24 cellular contexts compared by ENCODE assay signal in the genomic region with DNA sequence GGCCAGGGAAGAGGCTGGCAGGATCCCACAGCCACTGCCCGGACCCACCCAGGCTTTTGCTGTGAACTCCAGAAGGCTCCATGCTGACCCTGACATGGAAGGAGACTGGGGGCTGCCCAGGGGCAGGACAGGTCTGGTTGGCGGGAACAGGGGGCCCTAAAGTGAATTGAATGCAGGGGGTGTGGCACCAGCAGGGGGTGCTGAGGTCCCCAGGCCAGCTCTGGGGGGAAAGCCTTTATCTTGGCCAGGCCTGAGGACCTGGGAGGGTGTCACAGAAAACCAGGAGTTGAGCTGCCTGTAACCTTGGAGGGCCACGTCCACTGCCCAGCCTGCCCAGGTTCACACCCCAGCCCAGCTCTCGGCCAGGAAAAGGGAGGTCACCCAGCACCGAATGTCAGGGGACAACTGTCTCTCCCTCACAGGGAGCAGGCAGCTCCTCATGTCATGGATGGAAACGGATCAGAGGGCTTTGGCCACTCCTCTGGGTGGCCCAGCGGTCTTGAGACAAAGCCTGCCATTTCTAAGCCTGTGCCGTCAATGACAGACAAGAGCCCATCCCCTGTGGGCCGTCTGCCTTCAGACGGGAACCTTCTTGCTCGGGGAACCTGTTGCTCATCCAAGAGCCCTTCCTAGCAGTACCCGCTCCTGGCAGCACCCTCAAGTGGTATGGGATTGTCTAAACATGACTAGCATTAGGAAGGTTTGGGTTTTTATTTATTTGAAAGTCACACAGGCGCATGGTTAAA. TPM values are rescaled to one million over a fixed set of nuclear protein-coding genes. Genes with fewer than 3 reads are reported as not detected.
"Had no signal": no experiment of that assay in that cellular context is flagged by ENCODE, and none has a peak within 500 bp of the region (broad histone marks: within the 10 kb centered on the region; RNA-seq: fewer than 3 reads in every experiment).

No MANE protein-coding gene starts in this region.

- ATAC-seq: activated T-helper 17 cell treated with anti-CD3 and anti-CD28 coated beads, Interleukin-2, amount 50 U/mL, for 72 hours; gastroesophageal sphincter; heart right ventricle; left lobe of liver; mucosa of descending colon; naive thymus-derived CD4-positive, alpha-beta T cell; T-cell had no signal

- H3K4me3 Mint-ChIP-seq: activated naive CD4-positive, alpha-beta T cell treated with anti-CD3 and anti-CD28 coated beads for 36 hours; activated T-helper 17 cell treated with anti-CD3 and anti-CD28 coated beads, Interleukin-2, amount 50 U/mL, for 72 hours had no signal

- H3K9me3 ChIP-seq: colonic mucosa, gastroesophageal sphincter, heart right ventricle, mucosa of descending colon, neutrophil, suprapubic skin, upper lobe of left lung had no signal

- DNase-seq: activated CD4-positive, alpha-beta T cell treated with anti-CD3 and anti-CD28 coated beads, Interleukin-2, amount 50 U/mL, for 48 hours; activated CD4-positive, CD25-positive, alpha-beta regulatory T cell treated with anti-CD3 and anti-CD28 coated beads, Interleukin-2, amount 50 U/mL, for 72 hours; activated naive CD4-positive, alpha-beta T cell treated with anti-CD3 and anti-CD28 coated beads for 36 hours; caudate nucleus; colonic mucosa; heart right ventricle; mucosa of descending colon; naive thymus-derived CD4-positive, alpha-beta T cell; retina; stimulated activated CD4-positive, alpha-beta T cell treated with anti-CD3 and anti-CD28 coated beads, Interleukin-15, amount 100 ng/mL, for 24 hours; stimulated activated CD4-positive, alpha-beta T cell treated with anti-CD3 and anti-CD28 coated beads, Interleukin-4, amount 100 ng/mL, for 1 hour; stimulated activated naive CD4-positive, alpha-beta T cell treated with Interleukin-2 at 50 U/mL for 16 hours; T-cell; T-helper 9 cell; upper lobe of left lung had no signal

- H3K36me3 ChIP-seq: colonic mucosa had no signal

- H3K27ac Mint-ChIP-seq: activated naive CD4-positive, alpha-beta T cell treated with anti-CD3 and anti-CD28 coated beads for 36 hours; T-cell had no signal

- H3K4me3 ChIP-seq: colonic mucosa, gastroesophageal sphincter, heart right ventricle, mucosa of descending colon, suprapubic skin, upper lobe of left lung had no signal

- H3K27ac ChIP-seq: colonic mucosa, gastroesophageal sphincter, heart right ventricle, neutrophil, suprapubic skin, upper lobe of left lung had no signal

- FAIRE-seq: endometrium had no signal

- H3K27me3 ChIP-seq: colonic mucosa, upper lobe of left lung had no signal

- H3K9me3 Mint-ChIP-seq: activated naive CD4-positive, alpha-beta T cell treated with anti-CD3 and anti-CD28 coated beads for 36 hours; activated T-helper 17 cell treated with anti-CD3 and anti-CD28 coated beads, Interleukin-2, amount 50 U/mL, for 72 hours; naive thymus-derived CD4-positive, alpha-beta T cell; T-cell had no signal

RNA-seq across cellular contexts. Expression of gene BIRC7, which starts 16.8 kb away (rescaled TPM):
- total RNA-seq: activated naive CD4-positive, alpha-beta T cell treated with anti-CD3 and anti-CD28 coated beads for 36 hours; colonic mucosa; gastroesophageal sphincter; left lobe of liver; naive thymus-derived CD4-positive, alpha-beta T cell; skeletal muscle tissue; T-cell had no signal
- polyA plus RNA-seq: adipose tissue; heart right ventricle; naive thymus-derived CD4-positive, alpha-beta T cell had no signal

RNA-seq across cellular contexts. Expression of gene NKAIN4, which starts 35.4 kb away (rescaled TPM):
- total RNA-seq: activated naive CD4-positive, alpha-beta T cell treated with anti-CD3 and anti-CD28 coated beads for 36 hours; activated T-helper 17 cell treated with anti-CD3 and anti-CD28 coated beads, Interleukin-2, amount 50 U/mL, for 72 hours; heart right ventricle; left lobe of liver; naive thymus-derived CD4-positive, alpha-beta T cell; T-cell had no signal
- polyA plus RNA-seq: esophagus; naive thymus-derived CD4-positive, alpha-beta T cell had no signal
